Comparison of ENCODE assay signal across 8 cellular contexts in the genomic region with DNA sequence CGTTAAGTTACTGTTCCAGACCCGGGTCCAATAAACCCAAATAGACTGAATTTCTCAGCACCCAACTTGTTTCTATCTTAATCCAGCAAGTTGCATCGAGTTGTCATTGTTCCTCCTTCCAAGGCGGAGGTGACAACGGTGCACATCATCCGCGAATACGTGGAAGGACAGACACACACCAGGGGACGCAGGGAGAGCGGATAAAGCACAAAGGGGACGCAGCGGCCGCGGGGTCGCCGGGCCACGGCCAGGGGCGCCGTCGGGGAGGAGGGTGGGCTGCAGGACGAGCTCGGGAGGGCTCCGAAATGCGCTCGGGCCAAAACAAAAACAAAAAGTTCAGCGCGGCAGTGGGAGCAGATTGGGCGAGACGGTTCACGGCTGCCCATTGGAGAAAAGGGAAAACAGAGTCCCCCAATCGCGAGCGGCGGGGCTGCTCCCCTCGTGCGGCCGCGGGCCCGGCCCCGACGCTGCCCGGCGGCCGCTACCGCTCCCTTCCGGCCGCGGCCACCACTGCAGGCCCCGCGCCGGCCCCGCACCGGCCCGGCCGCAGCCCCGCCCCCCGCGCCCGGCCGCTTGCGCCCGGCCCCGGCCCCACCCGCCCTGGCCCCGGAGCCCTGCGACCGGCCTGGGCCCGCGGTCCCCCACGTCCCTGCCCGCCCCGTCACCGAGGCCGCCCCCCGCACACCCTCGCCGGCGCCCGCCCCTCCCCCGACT.
DNase-seq lines count a peak whose midpoint lies in the region; ATAC-seq lines count a peak whose summit lies in the region.

No MANE protein-coding gene starts in this region.

- ATAC-seq in HG02885 (IDR thresholded peaks at IDR 0.05; ENCODE audit: poor library complexity, unreplicated experiment) = peak; percentile 62

- peak; percentile 13 for DNase-seq in NCI-H2107 treated with DMSO at 0.1 percent for 48 hours (lab: John Stamatoyannopoulos, UW; ENCODE audit: unreplicated experiment)
- DNase-seq in NCI-H2107 (lab: John Stamatoyannopoulos, UW) = no peak
- peak; percentile 58 for DNase-seq in NCI-H446 treated with DMSO at 0.1 percent for 48 hours (lab: John Stamatoyannopoulos, UW)
- peak; percentile 63 to 67 for DNase-seq in activated CD4-positive, alpha-beta T cell treated with anti-CD3 and anti-CD28 coated beads, Interleukin-2, amount 50 U/mL, for 48 hours
- DNase-seq in effector CD8-positive, alpha-beta T cell (lab: John Stamatoyannopoulos, UW) = peak; percentile 48
- peak; percentile 55 for DNase-seq in medulla oblongata (ENCODE audit: extremely low spot score)
- peak; percentile 16 to 25 for DNase-seq in stimulated activated CD8-positive, alpha-beta memory T cell treated with anti-CD3 and anti-CD28 coated beads, Interleukin-2, amount 100 ng/mL, for 1 hour (ENCODE audit: low read depth in 2 of 2)
